In the genomic region with DNA sequence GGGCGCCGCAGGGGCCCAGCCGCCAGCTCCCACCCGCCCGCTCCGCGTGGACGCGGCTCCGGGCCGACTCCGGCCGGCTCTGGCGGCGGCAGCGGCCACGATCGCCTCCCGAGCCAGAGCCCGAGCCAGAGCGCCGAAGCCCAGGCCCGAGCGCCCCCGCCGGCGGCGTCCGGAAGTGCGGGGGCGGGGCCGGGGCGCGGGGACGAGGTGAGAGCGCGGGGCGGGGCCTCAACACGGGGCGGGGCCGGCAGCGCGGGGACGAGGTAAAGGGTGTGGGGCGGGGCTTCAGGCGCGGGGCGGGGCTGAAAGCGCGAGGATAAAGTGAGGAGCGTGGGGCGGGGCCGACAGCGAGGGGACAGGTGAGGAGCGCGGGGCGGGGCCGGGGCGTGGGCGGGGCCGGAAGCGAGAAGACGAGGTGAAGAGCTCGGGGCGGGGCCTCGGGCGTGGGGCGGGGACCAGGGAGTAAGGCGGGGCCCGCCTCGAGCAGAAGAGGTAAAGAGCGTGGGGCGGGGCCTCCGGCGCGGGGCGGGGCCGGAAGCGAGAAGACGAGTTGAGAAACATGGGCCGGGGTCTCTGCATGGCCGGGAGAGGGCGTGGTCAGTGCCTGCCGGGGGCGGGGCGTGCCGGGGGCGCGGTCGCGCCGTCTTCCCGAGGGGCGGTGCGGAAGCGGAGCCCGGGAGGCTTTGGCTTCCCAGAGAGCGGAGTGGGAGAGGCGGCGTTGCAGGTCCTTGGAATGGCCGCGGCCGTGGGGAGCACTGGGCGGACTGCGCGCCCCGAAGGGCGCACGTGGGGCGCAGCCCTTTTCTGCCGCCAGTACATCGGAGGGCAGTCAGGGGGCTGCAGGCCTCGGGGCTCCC, we compare ENCODE assay signal across 1 cellular context.
TF ChIP-seq lines count a peak whose summit lies in the region.

A gene with protein sequence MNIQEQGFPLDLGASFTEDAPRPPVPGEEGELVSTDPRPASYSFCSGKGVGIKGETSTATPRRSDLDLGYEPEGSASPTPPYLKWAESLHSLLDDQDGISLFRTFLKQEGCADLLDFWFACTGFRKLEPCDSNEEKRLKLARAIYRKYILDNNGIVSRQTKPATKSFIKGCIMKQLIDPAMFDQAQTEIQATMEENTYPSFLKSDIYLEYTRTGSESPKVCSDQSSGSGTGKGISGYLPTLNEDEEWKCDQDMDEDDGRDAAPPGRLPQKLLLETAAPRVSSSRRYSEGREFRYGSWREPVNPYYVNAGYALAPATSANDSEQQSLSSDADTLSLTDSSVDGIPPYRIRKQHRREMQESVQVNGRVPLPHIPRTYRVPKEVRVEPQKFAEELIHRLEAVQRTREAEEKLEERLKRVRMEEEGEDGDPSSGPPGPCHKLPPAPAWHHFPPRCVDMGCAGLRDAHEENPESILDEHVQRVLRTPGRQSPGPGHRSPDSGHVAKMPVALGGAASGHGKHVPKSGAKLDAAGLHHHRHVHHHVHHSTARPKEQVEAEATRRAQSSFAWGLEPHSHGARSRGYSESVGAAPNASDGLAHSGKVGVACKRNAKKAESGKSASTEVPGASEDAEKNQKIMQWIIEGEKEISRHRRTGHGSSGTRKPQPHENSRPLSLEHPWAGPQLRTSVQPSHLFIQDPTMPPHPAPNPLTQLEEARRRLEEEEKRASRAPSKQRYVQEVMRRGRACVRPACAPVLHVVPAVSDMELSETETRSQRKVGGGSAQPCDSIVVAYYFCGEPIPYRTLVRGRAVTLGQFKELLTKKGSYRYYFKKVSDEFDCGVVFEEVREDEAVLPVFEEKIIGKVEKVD (minus strand): TSS at position 177 of the 857 bp plus-strand sequence. CDS start 5,698 bp downstream, outside the sequence.

TF ChIP-seq in A549, 52 proteins besides CTCF, POLR2A, EP300 and RAD21 (continued from another document):
- TF ChIP-seq, protein P1, sequence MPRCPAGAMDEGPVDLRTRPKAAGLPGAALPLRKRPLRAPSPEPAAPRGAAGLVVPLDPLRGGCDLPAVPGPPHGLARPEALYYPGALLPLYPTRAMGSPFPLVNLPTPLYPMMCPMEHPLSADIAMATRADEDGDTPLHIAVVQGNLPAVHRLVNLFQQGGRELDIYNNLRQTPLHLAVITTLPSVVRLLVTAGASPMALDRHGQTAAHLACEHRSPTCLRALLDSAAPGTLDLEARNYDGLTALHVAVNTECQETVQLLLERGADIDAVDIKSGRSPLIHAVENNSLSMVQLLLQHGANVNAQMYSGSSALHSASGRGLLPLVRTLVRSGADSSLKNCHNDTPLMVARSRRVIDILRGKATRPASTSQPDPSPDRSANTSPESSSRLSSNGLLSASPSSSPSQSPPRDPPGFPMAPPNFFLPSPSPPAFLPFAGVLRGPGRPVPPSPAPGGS (IDR thresholded peaks at IDR 0.05): 0 out of 3 replicates have a peak, but pooled peaks have one; percentile 38
- TF ChIP-seq JUN (IDR thresholded peaks at IDR 0.05) (peak in 1 of 2 experiments; percentile 34; a peak in 2 of 5 replicates), ZFP36 (IDR thresholded peaks at IDR 0.05; ENCODE audit: borderline replicate concordance, partially characterized antibody) (no peak), KDM1A (IDR thresholded peaks at IDR 0.05; ENCODE audit: low read depth) (no peak), BHLHE40 (IDR thresholded peaks at IDR 0.05; ENCODE audit: low read depth, low read length) (no peak), PHF8 (IDR thresholded peaks at IDR 0.05; ENCODE audit: borderline replicate concordance, low read depth) (peak; percentile 53; the same call in 1 of the 2 replicates)
